In genomic region chr19:32459199-32459865, GRCh38 we compare ENCODE assay signal across 1 cellular context.
TF ChIP-seq lines count a peak whose summit lies in the region.

No MANE protein-coding gene starts in this region.

TF ChIP-seq in GM12878, 131 proteins besides CTCF, POLR2A, EP300 and RAD21 (continued from another document):
- no peak for TF ChIP-seq RELB (IDR thresholded peaks at IDR 0.05; ENCODE audit: low read depth)
- no peak for TF ChIP-seq BMI1 (IDR thresholded peaks at IDR 0.05; ENCODE audit: borderline replicate concordance)
- TF ChIP-seq, protein P1, sequence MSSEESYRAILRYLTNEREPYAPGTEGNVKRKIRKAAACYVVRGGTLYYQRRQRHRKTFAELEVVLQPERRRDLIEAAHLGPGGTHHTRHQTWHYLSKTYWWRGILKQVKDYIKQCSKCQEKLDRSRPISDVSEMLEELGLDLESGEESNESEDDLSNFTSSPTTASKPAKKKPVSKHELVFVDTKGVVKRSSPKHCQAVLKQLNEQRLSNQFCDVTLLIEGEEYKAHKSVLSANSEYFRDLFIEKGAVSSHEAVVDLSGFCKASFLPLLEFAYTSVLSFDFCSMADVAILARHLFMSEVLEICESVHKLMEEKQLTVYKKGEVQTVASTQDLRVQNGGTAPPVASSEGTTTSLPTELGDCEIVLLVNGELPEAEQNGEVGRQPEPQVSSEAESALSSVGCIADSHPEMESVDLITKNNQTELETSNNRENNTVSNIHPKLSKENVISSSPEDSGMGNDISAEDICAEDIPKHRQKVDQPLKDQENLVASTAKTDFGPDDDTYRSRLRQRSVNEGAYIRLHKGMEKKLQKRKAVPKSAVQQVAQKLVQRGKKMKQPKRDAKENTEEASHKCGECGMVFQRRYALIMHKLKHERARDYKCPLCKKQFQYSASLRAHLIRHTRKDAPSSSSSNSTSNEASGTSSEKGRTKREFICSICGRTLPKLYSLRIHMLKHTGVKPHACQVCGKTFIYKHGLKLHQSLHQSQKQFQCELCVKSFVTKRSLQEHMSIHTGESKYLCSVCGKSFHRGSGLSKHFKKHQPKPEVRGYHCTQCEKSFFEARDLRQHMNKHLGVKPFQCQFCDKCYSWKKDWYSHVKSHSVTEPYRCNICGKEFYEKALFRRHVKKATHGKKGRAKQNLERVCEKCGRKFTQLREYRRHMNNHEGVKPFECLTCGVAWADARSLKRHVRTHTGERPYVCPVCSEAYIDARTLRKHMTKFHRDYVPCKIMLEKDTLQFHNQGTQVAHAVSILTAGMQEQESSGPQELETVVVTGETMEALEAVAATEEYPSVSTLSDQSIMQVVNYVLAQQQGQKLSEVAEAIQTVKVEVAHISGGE (CRISPR knock-in tag; IDR thresholded peaks at IDR 0.05): no peak
- TF ChIP-seq ZNF207 (IDR thresholded peaks at IDR 0.05; ENCODE audit: borderline replicate concordance): no peak
